In the genomic region with DNA sequence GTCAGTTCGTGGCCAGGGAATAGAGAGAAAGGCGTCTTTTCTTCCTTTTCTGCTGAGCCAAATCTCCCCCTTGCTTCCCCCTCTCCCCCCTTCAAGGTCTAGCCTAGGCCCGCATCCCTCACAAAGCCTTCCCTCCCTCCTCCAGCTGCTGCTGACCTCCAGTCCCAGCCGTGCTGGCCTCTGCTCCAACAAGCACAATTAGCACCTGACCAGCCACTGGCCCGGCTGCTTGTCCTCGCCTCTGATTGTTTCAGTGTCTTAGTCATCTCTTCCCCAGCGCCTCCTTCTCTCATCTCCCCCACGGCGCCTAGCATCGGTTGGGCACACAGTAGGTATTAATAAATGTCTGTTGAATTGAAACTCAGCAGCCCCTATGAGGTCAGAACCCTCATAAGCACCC, we compare ENCODE assay signal across 16 cellular contexts. TPM values are rescaled to one million over a fixed set of nuclear protein-coding genes. Genes with fewer than 3 reads are reported as not detected.
A peak's percentile ranks its signal among the peaks of the same experiment; 100 is the strongest.
DNase-seq lines count a peak whose midpoint lies in the region; ATAC-seq, FAIRE-seq and TF ChIP-seq lines count a peak whose summit lies in the region.
"Had no signal": no experiment of that assay in that cellular context is flagged by ENCODE, and none has a peak within 500 bp of the region (broad histone marks: within the 10 kb centered on the region; RNA-seq: fewer than 3 reads in every experiment).

No MANE protein-coding gene starts in this region.

- intact Hi-C loops in activated naive CD4-positive, alpha-beta T cell treated with anti-CD3 and anti-CD28 coated beads for 36 hours (cut with micrococcal nuclease): no loop called here
- intact Hi-C loops in natural killer cell (cut with micrococcal nuclease): loop anchor here (2.0 kb wide), 1 partner anchor 21 kb away; no protein-coding TSS in a partner anchor
- intact Hi-C loops in vagina (cut with DNase I): no loop called here

- H3K4me1 ChIP-seq in astrocyte (ENCODE audit: insufficient read depth, low read length) (peaks cover 16% of the 10 kb centered on the region), vagina (peaks cover 57% of the 10 kb centered on the region)

- H3K79me2 ChIP-seq in astrocyte (ENCODE audit: insufficient read depth, low read length): peaks cover 84% of the 10 kb centered on the region

- no peak for FAIRE-seq in astrocyte (lab: Jason Lieb, UNC)
- FAIRE-seq: keratinocyte had no signal

- TF ChIP-seq CTCF in astrocyte (IDR thresholded peaks at IDR 0.05; ENCODE audit: insufficient read depth, low read depth, low read length): no peak
- TF ChIP-seq CTCF in natural killer cell (IDR thresholded peaks at IDR 0.05): no peak
- no peak for TF ChIP-seq CTCF in vagina (IDR thresholded peaks at IDR 0.05)

- no peak for ATAC-seq in activated naive CD4-positive, alpha-beta T cell treated with anti-CD3 and anti-CD28 coated beads, Interleukin-2, amount 50 U/mL, for 72 hours
- no peak for ATAC-seq in natural killer cell
- ATAC-seq: activated naive CD8-positive, alpha-beta T cell treated with anti-CD3 and anti-CD28 coated beads, Interleukin-2, amount 50 U/mL, for 24 hours; GM23338 had no signal

- H3K36me3 ChIP-seq in astrocyte (ENCODE audit: insufficient read depth, low read length) (no peaks in the 10 kb centered on the region), vagina (no peaks in the 10 kb centered on the region)
- H3K36me3 ChIP-seq: thyroid gland had no signal

- no peak overlapping the region for H3K4me3 ChIP-seq in astrocyte (ENCODE audit: insufficient read depth, low read depth, low read length)
- H3K4me3 ChIP-seq in vagina: no peak overlapping the region
- H3K4me3 ChIP-seq: GM23338, thyroid gland had no signal

- H3K4me3 Mint-ChIP-seq in activated naive CD4-positive, alpha-beta T cell treated with anti-CD3 and anti-CD28 coated beads for 36 hours: no peak overlapping the region
- H3K4me3 Mint-ChIP-seq in astrocyte (ENCODE audit: unreplicated experiment): no peak overlapping the region
- H3K4me3 Mint-ChIP-seq in natural killer cell: peak overlapping the region; percentile 71
- H3K4me3 Mint-ChIP-seq: activated naive CD8-positive, alpha-beta T cell treated with anti-CD3 and anti-CD28 coated beads, Interleukin-2, amount 50 U/mL, for 24 hours; GM23338 had no signal

- no peaks in the 10 kb centered on the region for H3K27me3 Mint-ChIP-seq in activated naive CD4-positive, alpha-beta T cell treated with anti-CD3 and anti-CD28 coated beads for 36 hours (ENCODE audit: low read depth)
- H3K27me3 Mint-ChIP-seq in astrocyte (ENCODE audit: low read depth, unreplicated experiment) (no peaks in the 10 kb centered on the region), natural killer cell (ENCODE audit: low read depth in 2 of 2) (peaks cover 0 to 2% of the 10 kb centered on the region in 2 donors)
- H3K27me3 Mint-ChIP-seq: activated naive CD8-positive, alpha-beta T cell treated with anti-CD3 and anti-CD28 coated beads, Interleukin-2, amount 50 U/mL, for 24 hours; naive B cell had no signal

- H2AFZ ChIP-seq in astrocyte (ENCODE audit: low read depth, low read length): no peak overlapping the region
- H2AFZ ChIP-seq: GM23338 had no signal

- peaks cover 54% of the 10 kb centered on the region for H3K4me1 Mint-ChIP-seq in activated naive CD4-positive, alpha-beta T cell treated with anti-CD3 and anti-CD28 coated beads for 36 hours (ENCODE audit: low read depth)
- peaks cover 8% of the 10 kb centered on the region for H3K4me1 Mint-ChIP-seq in astrocyte (ENCODE audit: low read depth, unreplicated experiment)
- peaks cover 48 to 65% of the 10 kb centered on the region in 2 donors for H3K4me1 Mint-ChIP-seq in natural killer cell

- no peak overlapping the region for H3K9ac ChIP-seq in astrocyte (ENCODE audit: low read length)

- H3K9me3 Mint-ChIP-seq in activated naive CD4-positive, alpha-beta T cell treated with anti-CD3 and anti-CD28 coated beads, Interleukin-2, amount 50 U/mL, for 72 hours: no peaks in the 10 kb centered on the region
- H3K9me3 Mint-ChIP-seq in activated naive CD4-positive, alpha-beta T cell treated with anti-CD3 and anti-CD28 coated beads for 36 hours: no peaks in the 10 kb centered on the region
- H3K9me3 Mint-ChIP-seq in astrocyte (ENCODE audit: unreplicated experiment): no peaks in the 10 kb centered on the region
- H3K9me3 Mint-ChIP-seq in natural killer cell: no peaks in the 10 kb centered on the region
- H3K9me3 Mint-ChIP-seq: activated naive CD8-positive, alpha-beta T cell treated with anti-CD3 and anti-CD28 coated beads, Interleukin-2, amount 50 U/mL, for 24 hours; GM23338 had no signal

- H3K4me2 ChIP-seq in astrocyte (ENCODE audit: low read length): peak overlapping the region; percentile 39
- H3K4me2 ChIP-seq: GM23338 had no signal

- CTCF ChIA-PET in activated naive CD4-positive, alpha-beta T cell treated with anti-CD3 and anti-CD28 coated beads for 36 hours (lab: Charles Lee): interaction anchor here (1.0 kb wide), 1 partner anchor 11 kb away, joined by 3 read pairs; no protein-coding TSS in a partner anchor

- H3K27ac Mint-ChIP-seq in activated naive CD4-positive, alpha-beta T cell treated with anti-CD3 and anti-CD28 coated beads, Interleukin-2, amount 50 U/mL, for 72 hours: peak overlapping the region; percentile 35 to 74
- H3K27ac Mint-ChIP-seq in activated naive CD4-positive, alpha-beta T cell treated with anti-CD3 and anti-CD28 coated beads for 36 hours: no peak overlapping the region
- H3K27ac Mint-ChIP-seq in astrocyte (ENCODE audit: unreplicated experiment) (peak overlapping the region; percentile 47), natural killer cell (peak overlapping the region; percentile 83 to 91)
- H3K27ac Mint-ChIP-seq: activated naive CD8-positive, alpha-beta T cell treated with anti-CD3 and anti-CD28 coated beads, Interleukin-2, amount 50 U/mL, for 24 hours; GM23338 had no signal

- TF ChIP-seq POLR2A in vagina (IDR thresholded peaks at IDR 0.05): no peak

- DNase-seq in activated naive CD4-positive, alpha-beta T cell treated with anti-CD3 and anti-CD28 coated beads, Interleukin-2, amount 50 U/mL, for 72 hours (ENCODE audit: low spot score in 2 of 2): no peak
- DNase-seq in activated naive CD4-positive, alpha-beta T cell treated with anti-CD3 and anti-CD28 coated beads for 36 hours: no peak
- DNase-seq in astrocyte (ENCODE audit: low read depth) (no peak), natural killer cell (no peak), vagina (ENCODE audit: extremely low spot score in 2 of 2) (no peak), NCI-H526 (lab: John Stamatoyannopoulos, UW) (no peak)
- DNase-seq in stimulated activated CD4-positive, alpha-beta T cell treated with anti-CD3 and anti-CD28 coated beads, Interleukin-4, amount 100 ng/mL, for 24 hours: no peak
- DNase-seq in stimulated activated CD4-positive, alpha-beta T cell treated with anti-CD3 and anti-CD28 coated beads, Interleukin-4, amount 100 ng/mL, for 1 hour: no peak
- DNase-seq: activated naive CD8-positive, alpha-beta T cell treated with anti-CD3 and anti-CD28 coated beads, Interleukin-2, amount 50 U/mL, for 24 hours; MM.1S; naive B cell; NCI-H2171 treated with DMSO at 0.1 percent for 48 hours; thyroid gland had no signal

- peaks cover 2 to 4% of the 10 kb centered on the region in 2 donors for H3K36me3 Mint-ChIP-seq in activated naive CD4-positive, alpha-beta T cell treated with anti-CD3 and anti-CD28 coated beads, Interleukin-2, amount 50 U/mL, for 72 hours
- peaks cover 1% of the 10 kb centered on the region for H3K36me3 Mint-ChIP-seq in activated naive CD4-positive, alpha-beta T cell treated with anti-CD3 and anti-CD28 coated beads for 36 hours (ENCODE audit: low read depth)
- no peaks in the 10 kb centered on the region for H3K36me3 Mint-ChIP-seq in astrocyte (ENCODE audit: low read depth, unreplicated experiment)
- H3K36me3 Mint-ChIP-seq in natural killer cell: peaks cover 1% of the 10 kb centered on the region
- H3K36me3 Mint-ChIP-seq: naive B cell had no signal

- H3K9me3 ChIP-seq in astrocyte (ENCODE audit: insufficient read depth, low read depth, low read length) (no peaks in the 10 kb centered on the region), vagina (no peaks in the 10 kb centered on the region)
- H3K9me3 ChIP-seq: thyroid gland had no signal

- peaks cover 63% of the 10 kb centered on the region for H4K20me1 ChIP-seq in astrocyte (ENCODE audit: insufficient read depth, low read length)

- H3K27ac ChIP-seq in astrocyte (ENCODE audit: low read depth, low read length): no peak overlapping the region
- H3K27ac ChIP-seq in vagina: peak overlapping the region; percentile 36
- H3K27ac ChIP-seq: HL-60, thyroid gland had no signal

- no peaks in the 10 kb centered on the region for H3K27me3 ChIP-seq in astrocyte (ENCODE audit: insufficient read depth, low read length)
- H3K27me3 ChIP-seq in vagina: no peaks in the 10 kb centered on the region
- H3K27me3 ChIP-seq: thyroid gland had no signal

RNA-seq across cellular contexts. Expression of a gene that starts 4.2 kb away (rescaled TPM):
- total RNA-seq in activated naive CD4-positive, alpha-beta T cell treated with anti-CD3 and anti-CD28 coated beads, Interleukin-2, amount 50 U/mL, for 72 hours: 10 to 100 TPM; 21.6 to 25.4 TPM
- total RNA-seq in activated naive CD4-positive, alpha-beta T cell treated with anti-CD3 and anti-CD28 coated beads for 36 hours: 10 to 100 TPM; 15.8 to 16.5 TPM
- total RNA-seq in astrocyte (30.5 and 31.2 TPM in 2 replicates), natural killer cell (100 to 1,000 TPM in 1 of 3 donors, 10 to 100 TPM in 2; 83.3 to 105 (median 98.7) TPM), vagina (14.7 TPM)

RNA-seq across cellular contexts. Expression of a gene that starts 59.6 kb away (rescaled TPM):
- total RNA-seq in activated naive CD4-positive, alpha-beta T cell treated with anti-CD3 and anti-CD28 coated beads, Interleukin-2, amount 50 U/mL, for 72 hours: 10 to 100 TPM; 57.9 to 66.5 TPM
- 10 to 100 TPM; 59.4 to 63.1 TPM for total RNA-seq in activated naive CD4-positive, alpha-beta T cell treated with anti-CD3 and anti-CD28 coated beads for 36 hours
- total RNA-seq in astrocyte (38.1 and 39.6 TPM in 2 replicates), natural killer cell (10 to 100 TPM; 16.2 to 21.1 (median 17.0) TPM), vagina (14.2 TPM)
